ENCODE assay signal across 12 cellular contexts in genomic region chr2:135043345-135043744, GRCh38. TPM values are rescaled to one million over a fixed set of nuclear protein-coding genes. Genes with fewer than 3 reads are reported as not detected.
DNase-seq lines count a peak whose midpoint lies in the region; ATAC-seq and TF ChIP-seq lines count a peak whose summit lies in the region.
"Had no signal": no experiment of that assay in that cellular context is flagged by ENCODE, and none has a peak within 500 bp of the region (broad histone marks: within the 10 kb centered on the region; RNA-seq: fewer than 3 reads in every experiment).

No MANE protein-coding gene starts in this region.

- no peaks in the 10 kb centered on the region for H3K27me3 ChIP-seq in RWPE2 (ENCODE audit: insufficient read depth, poor library complexity, severe bottlenecking)
- H3K27me3 ChIP-seq: BLaER1 treated with 17β-estradiol and CSF1 and Interleukin-3, amounts not matched to agents 10 nM and 100 nM had no signal

- DNase-seq in activated CD8-positive, alpha-beta memory T cell treated with anti-CD3 and anti-CD28 coated beads, Interleukin-2, amount 50 U/mL, for 48 hours, result peak; percentile 62
- no peak for DNase-seq in activated CD8-positive, alpha-beta memory T cell treated with anti-CD3 and anti-CD28 coated beads for 24 hours
- no peak for DNase-seq in RWPE2 (ENCODE audit: low spot score)
- no peak for DNase-seq in epithelial cell of proximal tubule (ENCODE audit: low read depth)
- peak; percentile 23 for DNase-seq in stimulated activated CD4-positive, alpha-beta T cell treated with anti-CD3 and anti-CD28 coated beads, Interleukin-4, amount 100 ng/mL, for 24 hours
- no peak for DNase-seq in DMS53 (lab: John Stamatoyannopoulos, UW)
- DNase-seq: activated B cell treated with CpG ODN at 0.5 μM for 24 hours, NCI-H2227 treated with DMSO at 0.1 percent for 48 hours had no signal

- TF ChIP-seq CTCF in RWPE2 (IDR thresholded peaks at IDR 0.05; ENCODE audit: poor library complexity, severe bottlenecking) (peak; percentile 19), epithelial cell of proximal tubule (conservative IDR thresholded peaks at IDR 0.05; ENCODE audit: low read depth, low read length) (peak; percentile 70)

- H3K9me3 ChIP-seq in RWPE2 (ENCODE audit: severe bottlenecking), result no peaks in the 10 kb centered on the region

- H3K4me3 ChIP-seq in RWPE2 (ENCODE audit: severe bottlenecking) (no peak overlapping the region), epithelial cell of proximal tubule (ENCODE audit: low read depth, low read length) (no peak overlapping the region)
- H3K4me3 ChIP-seq: BLaER1 treated with 17β-estradiol and CSF1 and Interleukin-3, amounts not matched to agents 10 nM and 100 nM; coronary artery had no signal

- no peaks in the 10 kb centered on the region for H3K36me3 ChIP-seq in RWPE2 (ENCODE audit: low read depth)
- H3K36me3 ChIP-seq: BLaER1 treated with 17β-estradiol and CSF1 and Interleukin-3, amounts not matched to agents 10 nM and 100 nM had no signal

- no peaks in the 10 kb centered on the region for H3K4me1 ChIP-seq in RWPE2 (ENCODE audit: insufficient read depth, poor library complexity, severe bottlenecking)

- ATAC-seq in RWPE2 (ENCODE audit: low read depth), result no peak
- ATAC-seq in GM18867 (IDR thresholded peaks at IDR 0.05; ENCODE audit: unreplicated experiment), result no peak
- ATAC-seq in GM21529 (IDR thresholded peaks at IDR 0.05; ENCODE audit: unreplicated experiment), result no peak

- H3K27ac ChIP-seq in RWPE2 (ENCODE audit: poor library complexity, severe bottlenecking), result no peak overlapping the region
- H3K27ac ChIP-seq: BLaER1 treated with 17β-estradiol and CSF1 and Interleukin-3, amounts not matched to agents 10 nM and 100 nM; coronary artery had no signal

RNA-seq across cellular contexts. Expression of gene MAP3K19, which starts 3.9 kb away (rescaled TPM):
- not detected in 2 replicates for total RNA-seq in epithelial cell of proximal tubule
- total RNA-seq: activated B cell treated with CpG ODN at 0.5 μM for 24 hours had no signal

RNA-seq across cellular contexts. Expression of gene RAB3GAP1, which starts 8.7 kb away (rescaled TPM):
- total RNA-seq in epithelial cell of proximal tubule, result 23.9 and 25.4 TPM in 2 replicates

Comparison
In these comparisons a context has a peak if more than half of its experiments do, and no peak if none do; other contexts are left out.
1. DNase-seq: peak in activated CD8-positive, alpha-beta memory T cell treated with anti-CD3 and anti-CD28 coated beads, Interleukin-2, amount 50 U/mL, for 48 hours (single experiment) and stimulated activated CD4-positive, alpha-beta T cell treated with anti-CD3 and anti-CD28 coated beads, Interleukin-4, amount 100 ng/mL, for 24 hours (single experiment); none in activated CD8-positive, alpha-beta memory T cell treated with anti-CD3 and anti-CD28 coated beads for 24 hours (single experiment), RWPE2 (single experiment), epithelial cell of proximal tubule (single experiment) and DMS53 (single experiment).